Comparison of ENCODE assay signal across 11 cellular contexts in the genomic region with DNA sequence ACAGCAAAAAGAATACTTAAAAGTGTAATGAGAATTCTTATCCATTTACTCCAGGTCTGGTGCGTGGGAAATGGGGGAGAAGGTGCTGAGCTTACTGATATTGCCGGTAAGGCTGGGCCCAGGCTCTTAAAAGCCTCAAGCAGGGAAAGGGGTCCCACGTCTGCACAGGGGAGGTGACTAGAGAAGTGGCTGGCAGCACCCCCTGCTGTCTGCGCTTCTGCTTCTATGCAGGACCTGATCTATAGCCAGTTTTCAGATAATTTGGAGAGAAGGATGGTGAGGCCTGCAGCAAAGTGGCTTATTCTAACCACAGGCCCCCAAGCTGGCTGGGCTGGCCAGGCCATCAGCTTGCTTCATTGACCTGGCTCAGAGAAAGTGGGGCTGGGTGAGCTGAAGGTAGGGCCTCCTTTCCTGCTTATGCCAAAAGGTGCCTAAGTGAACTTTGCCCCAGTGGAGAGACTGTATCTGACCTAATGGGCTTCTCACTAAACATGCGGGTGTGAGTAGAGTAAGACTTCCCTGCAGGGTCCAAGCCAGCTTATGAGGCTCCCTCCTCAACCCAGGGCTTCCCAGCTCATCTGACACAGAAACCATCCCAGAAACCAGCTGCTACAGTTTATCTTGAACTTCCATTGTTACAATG. TPM values are rescaled to one million over a fixed set of nuclear protein-coding genes. Genes with fewer than 3 reads are reported as not detected.
A peak's percentile ranks its signal among the peaks of the same experiment; 100 is the strongest.
DNase-seq lines count a peak whose midpoint lies in the region; FAIRE-seq and TF ChIP-seq lines count a peak whose summit lies in the region.
"Had no signal": no experiment of that assay in that cellular context is flagged by ENCODE, and none has a peak within 500 bp of the region (broad histone marks: within the 10 kb centered on the region; RNA-seq: fewer than 3 reads in every experiment).

No MANE protein-coding gene starts in this region.

- TF ChIP-seq CTCF in GM12874 (IDR thresholded peaks at IDR 0.05; ENCODE audit: insufficient read depth, low read depth, low read length) = 0 out of 2 replicates have a peak, but pooled peaks have one; percentile 9

- FAIRE-seq in frontal cortex (lab: Jason Lieb, UNC) = no peak
- FAIRE-seq: HTR-8/SVneo had no signal

- DNase-seq in T-helper 1 cell = peak in 3 of 5 donors; percentile 3 to 28 (median 9)
- DNase-seq in central memory CD4-positive, alpha-beta T cell = peak; percentile 2
- peak; percentile 8 for DNase-seq in stimulated activated CD4-positive, alpha-beta T cell treated with anti-CD3 and anti-CD28 coated beads, Interleukin-1b, Interleukin-23, amount 100 ng/mL, for 48 hours
- no peak for DNase-seq in kidney glomerular epithelial cell (lab: John Stamatoyannopoulos, UW)
- no peak for DNase-seq in middle frontal gyrus (ENCODE audit: extremely low spot score, low spot score)
- DNase-seq in NCI-H187 (lab: John Stamatoyannopoulos, UW) = no peak
- DNase-seq in frontal cortex (ENCODE audit: low spot score in 2 of 2) = no peak
- DNase-seq: DMS79 treated with DMSO at 0.1 percent for 48 hours, NCI-H2227 treated with DMSO at 0.1 percent for 48 hours had no signal

RNA-seq across cellular contexts. Expression of a gene that starts 30.9 kb away (rescaled TPM):
- total RNA-seq in frontal cortex = 43.6 TPM

Comparison
In these comparisons a context has a peak if more than half of its experiments do, and no peak if none do; other contexts are left out.
1. DNase-seq: peak in T-helper 1 cell (3 of 5), central memory CD4-positive, alpha-beta T cell (single experiment) and stimulated activated CD4-positive, alpha-beta T cell treated with anti-CD3 and anti-CD28 coated beads, Interleukin-1b, Interleukin-23, amount 100 ng/mL, for 48 hours (single experiment); none in kidney glomerular epithelial cell (single experiment), middle frontal gyrus (single experiment), NCI-H187 (0 of 2) and frontal cortex (0 of 2).